Comparison of ENCODE assay signal across 10 cellular contexts in the genomic region with DNA sequence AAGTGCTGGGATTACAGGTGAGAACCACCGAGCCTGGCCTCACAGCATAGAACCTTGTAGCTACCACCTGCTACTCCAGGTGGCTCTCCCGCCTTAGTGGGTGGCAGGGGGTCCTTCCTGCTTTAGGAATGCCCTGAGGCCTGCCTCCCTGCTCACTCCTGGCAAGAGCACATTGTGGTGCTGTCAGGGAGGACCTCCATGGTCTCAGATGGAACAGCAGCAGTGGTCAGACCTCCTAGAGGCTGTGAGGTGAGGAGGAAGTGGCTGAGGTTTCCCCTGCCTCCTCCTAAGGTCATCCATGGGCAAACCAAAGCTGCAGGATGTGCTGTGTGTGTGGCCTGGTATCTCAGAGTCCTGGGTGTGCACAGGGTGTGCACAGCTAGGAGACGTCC. TPM values are rescaled to one million over a fixed set of nuclear protein-coding genes. Genes with fewer than 3 reads are reported as not detected.
DNase-seq lines count a peak whose midpoint lies in the region; ATAC-seq and TF ChIP-seq lines count a peak whose summit lies in the region.
"Had no signal": no experiment of that assay in that cellular context is flagged by ENCODE, and none has a peak within 500 bp of the region (broad histone marks: within the 10 kb centered on the region; RNA-seq: fewer than 3 reads in every experiment).

No MANE protein-coding gene starts in this region.

- H3K36me3 ChIP-seq in Loucy (ENCODE audit: insufficient read depth, low read length), result no peaks in the 10 kb centered on the region
- no peaks in the 10 kb centered on the region for H3K36me3 ChIP-seq in thyroid gland

- H3K79me2 ChIP-seq in Loucy (ENCODE audit: insufficient read depth, low read length), result no peaks in the 10 kb centered on the region

- H4K20me1 ChIP-seq in Loucy (ENCODE audit: insufficient read depth, low read length, poor library complexity, severe bottlenecking), result no peaks in the 10 kb centered on the region

- peak overlapping the region; percentile 49 for H3K9ac ChIP-seq in Loucy (ENCODE audit: low read depth, low read length, poor library complexity, severe bottlenecking)

- no peaks in the 10 kb centered on the region for H3F3A ChIP-seq in Loucy (ENCODE audit: low read depth)

- H3K27ac ChIP-seq in layer of hippocampus (ENCODE audit: low read depth, low read length) (peak overlapping the region; percentile 58), thyroid gland (peak overlapping the region; percentile 75 to 88 (median 85))

- TF ChIP-seq POLR2A in thyroid gland (IDR thresholded peaks at IDR 0.05), result no peak

- TF ChIP-seq CTCF in Loucy (conservative IDR thresholded peaks at IDR 0.05; ENCODE audit: low read length) (no peak), thyroid gland (IDR thresholded peaks at IDR 0.05) (no peak)

- peak; percentile 29 for DNase-seq in astrocyte of the hippocampus (ENCODE audit: low read depth, low spot score)
- DNase-seq in thyroid gland, result no peak
- DNase-seq in activated T-cell treated with anti-CD3 and anti-CD28 coated beads, Interleukin-2, amount 50 U/mL, for 1 hour, result no peak
- DNase-seq: activated naive CD4-positive, alpha-beta T cell treated with anti-CD3 and anti-CD28 coated beads, Interleukin-2, amount 10 ng/mL, durations not matched to agents 7 days and 5 days; NCI-H2081 treated with DMSO at 0.1 percent for 48 hours had no signal

- H3K9me3 ChIP-seq in Loucy (ENCODE audit: insufficient read depth, low read depth, low read length) (no peaks in the 10 kb centered on the region), thyroid gland (no peaks in the 10 kb centered on the region)

- no peak overlapping the region for H2AFZ ChIP-seq in Loucy (ENCODE audit: low read length)

- 50 to 76% methylated on average over 1 to 3 of the region's 3 CpGs for WGBS in thyroid gland, 2 donors

- H3K27me3 ChIP-seq in Loucy (ENCODE audit: insufficient read depth, low read length, poor library complexity, severe bottlenecking) (no peaks in the 10 kb centered on the region), layer of hippocampus (ENCODE audit: control insufficient read depth, insufficient read depth, low read length) (no peaks in the 10 kb centered on the region), thyroid gland (no peaks in the 10 kb centered on the region)
- H3K27me3 ChIP-seq: foreskin keratinocyte had no signal

- H3K4me2 ChIP-seq in Loucy (ENCODE audit: low read depth, low read length, poor library complexity, severe bottlenecking), result peak overlapping the region; percentile 64

- no peaks in the 10 kb centered on the region for H3K9me2 ChIP-seq in Loucy (replicated peaks; ENCODE audit: low read depth, low read length)

- H3K4me1 ChIP-seq in Loucy (ENCODE audit: insufficient read depth, low read length, poor library complexity, severe bottlenecking), result peaks cover 39% of the 10 kb centered on the region
- H3K4me1 ChIP-seq in thyroid gland, result peaks cover 79 to 84% of the 10 kb centered on the region in 2 donors

- ATAC-seq in GM21576 (IDR thresholded peaks at IDR 0.05; ENCODE audit: unreplicated experiment) (no peak), HG03139 (IDR thresholded peaks at IDR 0.05; ENCODE audit: unreplicated experiment) (no peak)

- H3K4me3 ChIP-seq in Loucy (ENCODE audit: low read length, poor library complexity, severe bottlenecking), result peak overlapping the region; percentile 27
- H3K4me3 ChIP-seq in thyroid gland (replicated peaks in 1 of 3), result no peak overlapping the region

- intact Hi-C loops in thyroid gland (cut with DNase I), result loop anchor here (5.0 kb wide), 1 partner anchor 217 kb away; the partner anchor contains the start of gene SNRPE

RNA-seq across cellular contexts. Expression of gene SOX13, which starts 6.7 kb away (rescaled TPM):
- total RNA-seq in thyroid gland, result 10 to 100 TPM; 19.4 to 29.3 (median 20.8) TPM
